ENCODE assay signal across 8 cellular contexts in the genomic region with DNA sequence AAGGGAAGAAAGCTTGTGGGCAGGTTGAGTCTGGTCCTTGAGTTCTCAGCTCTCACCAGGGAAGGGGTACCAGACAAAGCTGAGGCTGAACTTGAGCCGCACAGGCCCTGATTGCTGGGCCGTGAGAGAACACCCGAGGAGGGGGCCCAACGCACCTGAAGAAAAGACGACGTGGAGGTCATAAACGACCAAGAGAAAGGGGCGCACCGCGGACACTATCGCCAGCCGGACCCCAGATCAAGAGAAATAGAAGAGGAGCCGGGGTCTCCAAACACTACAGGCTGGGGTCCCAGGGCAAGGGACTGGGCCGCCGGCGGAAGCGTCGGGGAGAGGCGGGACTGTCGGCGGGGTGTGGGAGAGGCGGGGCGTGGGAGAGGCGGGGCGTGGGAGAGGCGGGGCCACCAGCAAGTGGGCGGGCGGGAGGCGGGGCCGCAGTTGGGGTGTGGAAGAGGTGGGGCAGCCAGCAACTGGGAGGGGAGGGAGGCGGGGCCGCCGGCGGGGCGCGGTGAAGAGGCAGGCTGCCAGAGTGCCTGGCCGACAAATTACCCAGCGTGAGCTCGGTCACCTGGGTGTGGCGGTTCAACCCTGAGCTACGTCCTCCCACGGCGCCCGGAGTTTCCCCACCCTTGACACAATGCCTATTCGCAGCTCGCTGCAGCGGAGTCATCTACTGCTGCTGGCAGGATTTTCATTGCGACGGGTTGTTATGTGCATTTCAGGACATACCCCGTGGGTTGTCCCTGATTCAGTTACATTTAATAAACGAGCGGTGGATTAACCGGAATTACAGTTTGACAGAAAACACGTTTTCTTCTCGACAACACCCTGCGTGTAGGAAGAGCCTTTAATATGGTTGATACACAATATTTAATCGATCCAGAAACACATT. TPM values are rescaled to one million over a fixed set of nuclear protein-coding genes. Genes with fewer than 3 reads are reported as not detected.
DNase-seq lines count a peak whose midpoint lies in the region; TF ChIP-seq lines count a peak whose summit lies in the region.

No MANE protein-coding gene starts in this region.

- peak overlapping the region; percentile 42 for H3K4me3 ChIP-seq in H7 (ENCODE audit: insufficient read depth, low read depth, low read length)
- peak overlapping the region; percentile 68 for H3K4me3 ChIP-seq in fibroblast of pulmonary artery (replicated peaks; ENCODE audit: low read depth, low read length)

- H3K4me3 Mint-ChIP-seq in activated T-helper 2 cell treated with anti-CD3 and anti-CD28 coated beads, Interferon-gamma antibody, Interleukin-2, Interleukin-4, amounts not matched to agents 10 μg/mL and 5 μg/mL and 100 μg/mL, durations not matched to agents 14 hours and 24 hours and 36 hours (ENCODE audit: low read depth), result peak overlapping the region; percentile 91
- H3K4me3 Mint-ChIP-seq in nephron, result peak overlapping the region; percentile 93 to 97 (median 96)

- peaks cover 22% of the 10 kb centered on the region for H3K4me1 Mint-ChIP-seq in activated T-helper 2 cell treated with anti-CD3 and anti-CD28 coated beads, Interferon-gamma antibody, Interleukin-2, Interleukin-4, amounts not matched to agents 10 μg/mL and 5 μg/mL and 100 μg/mL, durations not matched to agents 14 hours and 24 hours and 36 hours (ENCODE audit: low read depth)
- H3K4me1 Mint-ChIP-seq in nephron, result peaks cover 6% of the 10 kb centered on the region

- no peaks in the 10 kb centered on the region for H3K27me3 ChIP-seq in H7 (ENCODE audit: control insufficient read depth, insufficient read depth, low read length)

- no peak for TF ChIP-seq CTCF in fibroblast of pulmonary artery (IDR thresholded peaks at IDR 0.05; ENCODE audit: low read length, missing control alignments)
- no peak for TF ChIP-seq CTCF in nephron (IDR thresholded peaks at IDR 0.05; ENCODE audit: unreplicated experiment in 3 of 3)

- H3K27me3 Mint-ChIP-seq in activated T-helper 2 cell treated with anti-CD3 and anti-CD28 coated beads, Interferon-gamma antibody, Interleukin-2, Interleukin-4, amounts not matched to agents 10 μg/mL and 5 μg/mL and 100 μg/mL, durations not matched to agents 14 hours and 24 hours and 36 hours (ENCODE audit: low read depth), result no peaks in the 10 kb centered on the region
- H3K27me3 Mint-ChIP-seq in nephron (ENCODE audit: low read depth), result peaks cover 8% of the 10 kb centered on the region

- DNase-seq in ELR (ENCODE audit: low read depth) (peak; percentile 96), H7 (peak; percentile 97), LoVo (ENCODE audit: low spot score) (peak; percentile 97), RPMI8226 (peak; percentile 93), fibroblast of pulmonary artery (ENCODE audit: low read depth) (peak; percentile 94)
- DNase-seq in activated T-helper 2 cell treated with anti-CD3 and anti-CD28 coated beads, Interferon-gamma antibody, Interleukin-2, Interleukin-4, amounts not matched to agents 10 μg/mL and 5 μg/mL and 100 μg/mL, durations not matched to agents 14 hours and 24 hours and 36 hours (ENCODE audit: low spot score), result peak; percentile 94
- peak; percentile 98 for DNase-seq in stimulated activated naive CD4-positive, alpha-beta T cell treated with Interleukin-2 at 50 U/mL for 16 hours (lab: John Stamatoyannopoulos, UW)

- intact Hi-C loops in activated T-helper 2 cell treated with anti-CD3 and anti-CD28 coated beads, Interferon-gamma antibody, Interleukin-2, Interleukin-4, amounts not matched to agents 10 μg/mL and 5 μg/mL and 100 μg/mL, durations not matched to agents 14 hours and 24 hours and 36 hours (cut with micrococcal nuclease), result loop anchor here (1.0 to 10.0 kb wide), 4 partner anchors 11 to 967 kb away; a partner anchor contains a TSS

- H3K9me3 Mint-ChIP-seq in activated T-helper 2 cell treated with anti-CD3 and anti-CD28 coated beads, Interferon-gamma antibody, Interleukin-2, Interleukin-4, amounts not matched to agents 10 μg/mL and 5 μg/mL and 100 μg/mL, durations not matched to agents 14 hours and 24 hours and 36 hours, result no peaks in the 10 kb centered on the region
- H3K9me3 Mint-ChIP-seq in nephron, result no peaks in the 10 kb centered on the region

- peak overlapping the region; percentile 94 for H3K27ac Mint-ChIP-seq in activated T-helper 2 cell treated with anti-CD3 and anti-CD28 coated beads, Interferon-gamma antibody, Interleukin-2, Interleukin-4, amounts not matched to agents 10 μg/mL and 5 μg/mL and 100 μg/mL, durations not matched to agents 14 hours and 24 hours and 36 hours
- peak overlapping the region; percentile 75 to 99 (median 99) for H3K27ac Mint-ChIP-seq in nephron

- H3K36me3 ChIP-seq in H7 (replicated peaks; ENCODE audit: control insufficient read depth, insufficient read depth, low read length), result no peaks in the 10 kb centered on the region

- no peaks in the 10 kb centered on the region for H3K36me3 Mint-ChIP-seq in activated T-helper 2 cell treated with anti-CD3 and anti-CD28 coated beads, Interferon-gamma antibody, Interleukin-2, Interleukin-4, amounts not matched to agents 10 μg/mL and 5 μg/mL and 100 μg/mL, durations not matched to agents 14 hours and 24 hours and 36 hours (ENCODE audit: low read depth)
- no peaks in the 10 kb centered on the region for H3K36me3 Mint-ChIP-seq in nephron (ENCODE audit: low read depth)

RNA-seq across cellular contexts. Expression of a gene that starts 15.5 kb away (rescaled TPM):
- total RNA-seq in H7 (2014; rRNA removed; shearing (Covaris generic)), result 35.8 and 40.0 TPM in 2 replicates
- total RNA-seq in activated T-helper 2 cell treated with anti-CD3 and anti-CD28 coated beads, Interferon-gamma antibody, Interleukin-2, Interleukin-4, amounts not matched to agents 10 μg/mL and 5 μg/mL and 100 μg/mL, durations not matched to agents 14 hours and 24 hours and 36 hours, result 75.0 and 81.0 TPM in 2 replicates

RNA-seq across cellular contexts. Expression of a gene that starts 24.8 kb away (rescaled TPM):
- 38.6 and 40.4 TPM in 2 replicates for total RNA-seq in H7 (2014; rRNA removed; shearing (Covaris generic))
- 162 and 165 TPM in 2 replicates for total RNA-seq in activated T-helper 2 cell treated with anti-CD3 and anti-CD28 coated beads, Interferon-gamma antibody, Interleukin-2, Interleukin-4, amounts not matched to agents 10 μg/mL and 5 μg/mL and 100 μg/mL, durations not matched to agents 14 hours and 24 hours and 36 hours

Comparison
In these comparisons a context has a peak if more than half of its experiments do, and no peak if none do; other contexts are left out.
1. Peak in every context shown above with its lines: DNase-seq and H3K4me3 ChIP-seq.